Comparison of ENCODE assay signal across 1 cellular context in the genomic region with DNA sequence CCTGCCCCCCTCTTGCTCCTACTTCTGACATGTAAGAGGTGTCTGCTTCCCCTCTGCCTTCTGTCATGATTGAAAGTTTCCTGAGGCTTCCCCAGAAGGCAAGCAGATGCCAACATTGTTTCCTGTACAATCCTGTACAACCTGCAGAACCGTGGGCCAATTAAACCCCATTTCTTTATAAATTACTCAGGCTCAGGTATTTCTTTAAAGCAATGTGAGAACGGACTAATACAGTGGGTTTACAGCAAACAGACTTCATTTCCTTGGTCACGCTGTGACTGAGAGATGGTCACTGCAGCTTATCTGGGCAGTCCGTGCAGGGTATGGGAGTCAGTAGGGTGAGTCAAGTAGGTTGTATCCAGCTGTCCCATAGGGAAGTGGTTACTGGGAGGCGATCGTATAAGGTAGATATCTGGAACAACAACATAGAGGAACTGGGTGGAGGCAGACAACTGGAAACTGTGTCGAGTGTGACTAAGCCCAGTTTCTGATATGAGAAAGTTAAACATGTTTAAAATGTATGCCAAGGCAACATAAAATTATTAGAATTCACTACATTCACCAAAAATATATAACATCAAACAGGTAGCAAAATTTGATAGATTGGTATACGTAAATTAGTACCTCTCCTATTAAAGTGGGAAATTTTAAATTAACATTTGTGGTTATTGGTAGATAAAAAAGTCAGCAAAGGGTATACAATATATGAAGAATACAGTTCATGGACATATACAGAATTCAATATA.
TF ChIP-seq lines count a peak whose summit lies in the region.

No MANE protein-coding gene starts in this region.

TF ChIP-seq in K562, 482 proteins besides CTCF, POLR2A, EP300 and RAD21 (continued from another document and continues in another):
- TF ChIP-seq SAP30 (IDR thresholded peaks at IDR 0.05; ENCODE audit: borderline replicate concordance, insufficient read depth, low read depth, low read length, poor library complexity, severe bottlenecking) (no peak), MAFF (IDR thresholded peaks at IDR 0.05; ENCODE audit: low read length) (no peak), MCM3 (IDR thresholded peaks at IDR 0.05) (no peak), FOXP4 (CRISPR knock-in tag; IDR thresholded peaks at IDR 0.05; ENCODE audit: borderline replicate concordance) (no peak), TAF7 (tag; IDR thresholded peaks at IDR 0.05) (no peak), TAF1 (IDR thresholded peaks at IDR 0.05; ENCODE audit: control insufficient read depth, extremely low read depth, insufficient read depth, low read length, severe bottlenecking) (no peak), ZNF280A (IDR thresholded peaks at IDR 0.05; ENCODE audit: low read depth, partially characterized antibody) (no peak), ZC3H4 (CRISPR knock-in tag; IDR thresholded peaks at IDR 0.05; ENCODE audit: borderline replicate concordance) (no peak), TARDBP (IDR thresholded peaks at IDR 0.05) (no peak), BACH1 (tag; IDR thresholded peaks at IDR 0.05) (no peak), CBX1 (IDR thresholded peaks at IDR 0.05; ENCODE audit: low read depth) (no peak; the same call in 1 of the 2 replicates), ZNF75A (CRISPR knock-in tag; IDR thresholded peaks at IDR 0.05) (no peak), MEIS2 (IDR thresholded peaks at IDR 0.05; ENCODE audit: partially characterized antibody) (no peak), PHB (CRISPR knock-in tag; IDR thresholded peaks at IDR 0.05) (no peak), SIRT6 (IDR thresholded peaks at IDR 0.05; ENCODE audit: low read depth, low read length) (no peak), ZNF232 (CRISPR knock-in tag; IDR thresholded peaks at IDR 0.05) (no peak), PCBP2 (IDR thresholded peaks at IDR 0.05; ENCODE audit: low read depth, low read length, poor library complexity, severe bottlenecking) (no peak), ZNF778 (CRISPR knock-in tag; IDR thresholded peaks at IDR 0.05) (no peak), TEAD1 (CRISPR knock-in tag; IDR thresholded peaks at IDR 0.05) (no peak), PPARD (CRISPR knock-in tag; IDR thresholded peaks at IDR 0.05) (no peak), DDX20 (tag; IDR thresholded peaks at IDR 0.05; ENCODE audit: low read depth) (no peak), CSDE1 (IDR thresholded peaks at IDR 0.05) (no peak), BRD4 (IDR thresholded peaks at IDR 0.05) (no peak), U2AF1 (optimal IDR thresholded peaks at IDR 0.05; ENCODE audit: low read depth, low read length) (no peak), NFXL1 (CRISPR knock-in tag; IDR thresholded peaks at IDR 0.05) (no peak), GTF2E2 (tag; IDR thresholded peaks at IDR 0.05) (no peak), ADNP (tag; IDR thresholded peaks at IDR 0.05) (peak; percentile 58; the same call in 1 of the 2 replicates), ZFPM2 (CRISPR knock-in tag; IDR thresholded peaks at IDR 0.05) (no peak), NCOA4 (IDR thresholded peaks at IDR 0.05; ENCODE audit: partially characterized antibody) (no peak), SMARCA5 (IDR thresholded peaks at IDR 0.05) (no peak), ZBTB5 (IDR thresholded peaks at IDR 0.05) (no peak), ZNF282 (CRISPR knock-in tag; IDR thresholded peaks at IDR 0.05) (no peak), LEF1 (IDR thresholded peaks at IDR 0.05) (peak; percentile 73), ZNF3 (CRISPR knock-in tag; IDR thresholded peaks at IDR 0.05) (no peak), TCF7L2 (IDR thresholded peaks at IDR 0.05; ENCODE audit: low read depth, low read length) (no peak), AFF4 (CRISPR knock-in tag; IDR thresholded peaks at IDR 0.05) (no peak), FIP1L1 (IDR thresholded peaks at IDR 0.05; ENCODE audit: low read depth, low read length, poor library complexity, severe bottlenecking) (no peak), BDP1 (IDR thresholded peaks at IDR 0.05; ENCODE audit: insufficient read depth, insufficient read length) (no peak), PRDM10 (IDR thresholded peaks at IDR 0.05; ENCODE audit: partially characterized antibody) (no peak)
- TF ChIP-seq, protein P1, sequence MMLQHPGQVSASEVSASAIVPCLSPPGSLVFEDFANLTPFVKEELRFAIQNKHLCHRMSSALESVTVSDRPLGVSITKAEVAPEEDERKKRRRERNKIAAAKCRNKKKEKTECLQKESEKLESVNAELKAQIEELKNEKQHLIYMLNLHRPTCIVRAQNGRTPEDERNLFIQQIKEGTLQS (IDR thresholded peaks at IDR 0.05) = peak; percentile 83
- TF ChIP-seq, protein P1 (CRISPR knock-in tag; conservative IDR thresholded peaks at IDR 0.05) = peak; percentile 45; the same call in 1 of the 2 replicates
- TF ChIP-seq, protein P2, sequence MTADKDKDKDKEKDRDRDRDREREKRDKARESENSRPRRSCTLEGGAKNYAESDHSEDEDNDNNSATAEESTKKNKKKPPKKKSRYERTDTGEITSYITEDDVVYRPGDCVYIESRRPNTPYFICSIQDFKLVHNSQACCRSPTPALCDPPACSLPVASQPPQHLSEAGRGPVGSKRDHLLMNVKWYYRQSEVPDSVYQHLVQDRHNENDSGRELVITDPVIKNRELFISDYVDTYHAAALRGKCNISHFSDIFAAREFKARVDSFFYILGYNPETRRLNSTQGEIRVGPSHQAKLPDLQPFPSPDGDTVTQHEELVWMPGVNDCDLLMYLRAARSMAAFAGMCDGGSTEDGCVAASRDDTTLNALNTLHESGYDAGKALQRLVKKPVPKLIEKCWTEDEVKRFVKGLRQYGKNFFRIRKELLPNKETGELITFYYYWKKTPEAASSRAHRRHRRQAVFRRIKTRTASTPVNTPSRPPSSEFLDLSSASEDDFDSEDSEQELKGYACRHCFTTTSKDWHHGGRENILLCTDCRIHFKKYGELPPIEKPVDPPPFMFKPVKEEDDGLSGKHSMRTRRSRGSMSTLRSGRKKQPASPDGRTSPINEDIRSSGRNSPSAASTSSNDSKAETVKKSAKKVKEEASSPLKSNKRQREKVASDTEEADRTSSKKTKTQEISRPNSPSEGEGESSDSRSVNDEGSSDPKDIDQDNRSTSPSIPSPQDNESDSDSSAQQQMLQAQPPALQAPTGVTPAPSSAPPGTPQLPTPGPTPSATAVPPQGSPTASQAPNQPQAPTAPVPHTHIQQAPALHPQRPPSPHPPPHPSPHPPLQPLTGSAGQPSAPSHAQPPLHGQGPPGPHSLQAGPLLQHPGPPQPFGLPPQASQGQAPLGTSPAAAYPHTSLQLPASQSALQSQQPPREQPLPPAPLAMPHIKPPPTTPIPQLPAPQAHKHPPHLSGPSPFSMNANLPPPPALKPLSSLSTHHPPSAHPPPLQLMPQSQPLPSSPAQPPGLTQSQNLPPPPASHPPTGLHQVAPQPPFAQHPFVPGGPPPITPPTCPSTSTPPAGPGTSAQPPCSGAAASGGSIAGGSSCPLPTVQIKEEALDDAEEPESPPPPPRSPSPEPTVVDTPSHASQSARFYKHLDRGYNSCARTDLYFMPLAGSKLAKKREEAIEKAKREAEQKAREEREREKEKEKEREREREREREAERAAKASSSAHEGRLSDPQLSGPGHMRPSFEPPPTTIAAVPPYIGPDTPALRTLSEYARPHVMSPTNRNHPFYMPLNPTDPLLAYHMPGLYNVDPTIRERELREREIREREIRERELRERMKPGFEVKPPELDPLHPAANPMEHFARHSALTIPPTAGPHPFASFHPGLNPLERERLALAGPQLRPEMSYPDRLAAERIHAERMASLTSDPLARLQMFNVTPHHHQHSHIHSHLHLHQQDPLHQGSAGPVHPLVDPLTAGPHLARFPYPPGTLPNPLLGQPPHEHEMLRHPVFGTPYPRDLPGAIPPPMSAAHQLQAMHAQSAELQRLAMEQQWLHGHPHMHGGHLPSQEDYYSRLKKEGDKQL (CRISPR knock-in tag; IDR thresholded peaks at IDR 0.05; ENCODE audit: borderline replicate concordance) = no peak
